Comparison of ENCODE assay signal across 13 cellular contexts in the genomic region with DNA sequence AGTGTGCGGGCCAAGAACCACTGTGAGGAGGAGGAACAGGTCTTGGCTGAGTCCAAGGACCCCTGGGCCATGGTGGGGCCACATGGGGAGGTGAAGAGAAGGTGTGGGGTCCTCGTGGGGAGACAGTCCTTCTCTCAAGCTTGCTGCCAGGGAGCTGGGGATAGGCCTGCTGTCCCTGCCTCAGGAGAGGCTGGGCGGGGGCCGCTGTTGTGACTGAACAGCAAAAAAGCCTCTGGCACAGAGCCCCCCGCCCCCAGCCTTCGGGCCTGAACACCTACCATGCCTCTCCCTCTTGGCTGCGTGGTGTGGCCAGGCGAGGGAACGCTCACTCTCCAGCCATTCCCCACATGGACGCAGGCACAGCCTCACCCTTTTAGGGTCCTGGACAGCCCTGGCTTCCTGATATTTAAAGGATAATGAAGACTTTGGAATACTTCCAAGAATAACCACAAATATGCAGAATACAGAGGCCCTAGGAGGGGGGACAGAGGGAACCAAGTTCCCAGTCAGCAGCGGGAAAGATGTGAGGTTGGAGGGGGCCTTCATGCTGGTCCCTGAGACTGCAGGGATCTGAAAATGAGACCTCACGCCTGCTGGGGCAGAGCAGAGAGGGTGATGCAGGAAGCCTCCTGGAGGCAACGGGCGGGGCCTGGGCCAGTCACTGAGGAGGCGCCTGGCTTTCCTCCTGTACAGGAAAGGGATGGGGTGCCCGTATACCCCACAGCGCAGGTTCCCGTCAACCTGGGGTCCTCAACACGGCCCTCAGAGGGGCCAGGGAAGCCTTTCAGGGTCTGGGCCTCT.
DNase-seq lines count a peak whose midpoint lies in the region; TF ChIP-seq lines count a peak whose summit lies in the region.
"Had no signal": no experiment of that assay in that cellular context is flagged by ENCODE, and none has a peak within 500 bp of the region (broad histone marks: within the 10 kb centered on the region; RNA-seq: fewer than 3 reads in every experiment).

No MANE protein-coding gene starts in this region.

- no peaks in the 10 kb centered on the region for H3K79me2 ChIP-seq in mammary epithelial cell (ENCODE audit: insufficient read depth, low read length)

- H3K9me3 Mint-ChIP-seq in MCF 10A (ENCODE audit: unreplicated experiment) (no peaks in the 10 kb centered on the region), type B pancreatic cell (no peaks in the 10 kb centered on the region)

- H3K4me1 Mint-ChIP-seq in MCF 10A (ENCODE audit: insufficient read depth, unreplicated experiment) (peaks cover 16% of the 10 kb centered on the region), type B pancreatic cell (ENCODE audit: unreplicated experiment) (peaks cover 13% of the 10 kb centered on the region)

- H4K20me1 ChIP-seq in mammary epithelial cell (ENCODE audit: insufficient read depth, low read length): no peaks in the 10 kb centered on the region

- no peak for TF ChIP-seq CTCF in MCF 10A (IDR thresholded peaks at IDR 0.05; ENCODE audit: unreplicated experiment)
- no peak for TF ChIP-seq CTCF in mammary epithelial cell (conservative IDR thresholded peaks at IDR 0.05 in 1 of 2, IDR thresholded peaks at IDR 0.05 in 1 of 2; ENCODE audit: extremely low read depth in 1 of 2, insufficient read depth in 1 of 2, low read depth in 1 of 2, low read length in 2 of 2)
- no peak for TF ChIP-seq CTCF in type B pancreatic cell (conservative IDR thresholded peaks at IDR 0.05)
- no peak for TF ChIP-seq CTCF in spleen (IDR thresholded peaks at IDR 0.05 in 8 of 11, conservative IDR thresholded peaks at IDR 0.05 in 3 of 11)

- no peak overlapping the region for H3K27ac ChIP-seq in mammary epithelial cell (ENCODE audit: insufficient read depth, low read depth, low read length)
- H3K27ac ChIP-seq in spleen: no peak overlapping the region

- in situ Hi-C loops in mammary epithelial cell (cut with MboI; ENCODE audit: low sequenced_read_pairs in 2 of 2): no loop called here

- CTCF ChIA-PET in MCF 10A (lab: Yijun Ruan, JAX) (interaction anchor here (1.2 to 1.8 kb wide), 3 partner anchors 36 to 194 kb away, joined by 3 to 7 read pairs (median 5); no protein-coding TSS in a partner anchor), mammary epithelial cell (lab: Charles Lee; ENCODE audit: low non-redundant PET) (no interaction called here)

- POLR2A ChIA-PET in MCF 10A (lab: Yijun Ruan, JAX): interaction anchor here (0.7 to 1.5 kb wide), 3 partner anchors 28 to 273 kb away, joined by 3 to 5 read pairs (median 3); no protein-coding TSS in a partner anchor

- H3K27ac Mint-ChIP-seq in MCF 10A (ENCODE audit: low read depth, unreplicated experiment) (no peak overlapping the region), type B pancreatic cell (no peak overlapping the region)

- no peaks in the 10 kb centered on the region for H3K27me3 Mint-ChIP-seq in MCF 10A (ENCODE audit: insufficient read depth, unreplicated experiment)
- H3K27me3 Mint-ChIP-seq in type B pancreatic cell: peaks cover 2% of the 10 kb centered on the region

- H3K9ac ChIP-seq in mammary epithelial cell (ENCODE audit: insufficient read depth, low read length): no peak overlapping the region

- H3K36me3 ChIP-seq in mammary epithelial cell (ENCODE audit: insufficient read depth, low read length) (no peaks in the 10 kb centered on the region), spleen (peaks cover 0 to 55% (median 9%) of the 10 kb centered on the region in 6 donors)

- H3K9me3 ChIP-seq in mammary epithelial cell (replicated peaks; ENCODE audit: insufficient read depth, low read length) (no peaks in the 10 kb centered on the region), spleen (no peaks in the 10 kb centered on the region)

- H3K4me2 ChIP-seq in mammary epithelial cell (ENCODE audit: insufficient read depth, low read depth, low read length): no peak overlapping the region

- H2AFZ ChIP-seq in mammary epithelial cell (ENCODE audit: low read depth, low read length): no peak overlapping the region

- DNase-seq in MCF 10A (ENCODE audit: unreplicated experiment) (peak; percentile 14), mammary epithelial cell (no peak), T1000 (lab: John Stamatoyannopoulos, UW) (peak; percentile 32), foreskin melanocyte (peak; percentile 52), type B pancreatic cell (ENCODE audit: extremely low spot score, unreplicated experiment) (no peak), NCI-H774 (lab: John Stamatoyannopoulos, UW) (no peak), HPDE6-E6E7 (ENCODE audit: extremely low spot score) (no peak), spleen (no peak)
- DNase-seq: activated CD4-positive, CD25-positive, alpha-beta regulatory T cell treated with anti-CD3 and anti-CD28 coated beads, Interleukin-2, amount 50 U/mL, for 72 hours; activated gamma-delta T cell; Kasumi-1; NCI-H446; SHP77 had no signal

- BruUV-seq in MCF 10A (replicated peaks; lab: Mats Ljungman, UMichigan) (no TSS peak), mammary epithelial cell (replicated peaks; lab: Mats Ljungman, UMichigan) (no TSS peak)

- H3K4me1 ChIP-seq in mammary epithelial cell (ENCODE audit: insufficient read depth, low read length) (peaks cover 7% of the 10 kb centered on the region), spleen (peaks cover 0 to 8% (median 2%) of the 10 kb centered on the region in 6 donors)

- intact Hi-C loops in MCF 10A (cut with micrococcal nuclease) (loop anchor here (5.0 kb wide), 1 partner anchor 197 kb away; no protein-coding TSS in a partner anchor), mammary epithelial cell (cut with micrococcal nuclease) (loop anchor here (5.0 kb wide), 3 partner anchors 72 to 292 kb away; partner anchors contain the start of gene TFAP4), spleen (cut with DNase I; ENCODE audit: low total_unique reads) (no loop called here)

- 69% methylated on average over 16 of the region's 19 CpGs for WGBS in mammary epithelial cell (ENCODE audit: low coverage, missing lambda C conversion rate)
- WGBS in spleen, 5 donors: 67 to 85% (median 79%) methylated on average over 13 to 19 of the region's 19 CpGs

- TF ChIP-seq POLR2A in spleen (IDR thresholded peaks at IDR 0.05): no peak

- H3K36me3 Mint-ChIP-seq in MCF 10A (ENCODE audit: insufficient read depth, unreplicated experiment) (peaks cover 14% of the 10 kb centered on the region), type B pancreatic cell (peaks cover 5% of the 10 kb centered on the region)

- H3K4me3 Mint-ChIP-seq in MCF 10A (ENCODE audit: unreplicated experiment): no peak overlapping the region
- H3K4me3 Mint-ChIP-seq in type B pancreatic cell: peak overlapping the region; percentile 34

- no peaks in the 10 kb centered on the region for H3K27me3 ChIP-seq in mammary epithelial cell (ENCODE audit: insufficient read depth, low read length)
- H3K27me3 ChIP-seq in spleen (replicated peaks in 1 of 7): no peaks in the 10 kb centered on the region

- H3K4me3 ChIP-seq in mammary epithelial cell (replicated peaks in 1 of 3; ENCODE audit: insufficient read depth in 1 of 3, low read depth in 2 of 3, low read length in 3 of 3) (no peak overlapping the region), spleen (no peak overlapping the region)

- dilution Hi-C loops in mammary epithelial cell (cut with HindIII; ENCODE audit: low sequenced_read_pairs): no loop called here

Comparison
In these comparisons a context has a peak if more than half of its experiments do, and no peak if none do; other contexts are left out.
1. DNase-seq: peak in MCF 10A (single experiment), T1000 (single experiment) and foreskin melanocyte (single experiment); none in mammary epithelial cell (single experiment), type B pancreatic cell (single experiment), NCI-H774 (single experiment), HPDE6-E6E7 (single experiment) and spleen (single experiment).